Comparison of ENCODE assay signal across 14 cellular contexts in genomic region chr22:27662359-27663030, GRCh38.
A peak's percentile ranks its signal among the peaks of the same experiment; 100 is the strongest.
DNase-seq lines count a peak whose midpoint lies in the region; ATAC-seq, FAIRE-seq and TF ChIP-seq lines count a peak whose summit lies in the region.
"Had no signal": no experiment of that assay in that cellular context is flagged by ENCODE, and none has a peak within 500 bp of the region (broad histone marks: within the 10 kb centered on the region; RNA-seq: fewer than 3 reads in every experiment).

No MANE protein-coding gene starts in this region.

- H3K14ac ChIP-seq in IMR-90 (replicated peaks; ENCODE audit: low read depth, low read length), result no peak overlapping the region

- H3K36me3 Mint-ChIP-seq in activated CD4-positive, alpha-beta T cell treated with anti-CD3 and anti-CD28 coated beads, Interleukin-2, amount 10 ng/mL, durations not matched to agents 7 days and 5 days (ENCODE audit: low read depth), result no peaks in the 10 kb centered on the region

- POLR2A ChIA-PET in IMR-90 (lab: Charles Lee; ENCODE audit: unreplicated experiment), result no interaction called here
- POLR2A ChIA-PET in activated CD4-positive, alpha-beta T cell treated with anti-CD3 and anti-CD28 coated beads, Interleukin-2, amount 10 ng/mL, durations not matched to agents 7 days and 5 days (lab: Charles Lee), result no interaction called here

- TF ChIP-seq CTCF in IMR-90 (conservative IDR thresholded peaks at IDR 0.05; ENCODE audit: low read depth, low read length) (no peak), dorsolateral prefrontal cortex (IDR thresholded peaks at IDR 0.05 in 54 of 56, conservative IDR thresholded peaks at IDR 0.05 in 2 of 56; ENCODE audit: low read depth in 1 of 56, partially characterized antibody in 56 of 56) (no peak), gastrocnemius medialis (IDR thresholded peaks at IDR 0.05 in 4 of 5, conservative IDR thresholded peaks at IDR 0.05 in 1 of 5) (no peak)

- H3K27ac Mint-ChIP-seq in activated CD4-positive, alpha-beta T cell treated with anti-CD3 and anti-CD28 coated beads, Interleukin-2, amount 10 ng/mL, durations not matched to agents 7 days and 5 days, result no peak overlapping the region
- H3K27ac Mint-ChIP-seq: activated B cell treated with CpG ODN at 0.5 μM for 24 hours; activated T-helper 1 cell treated with anti-CD3 and anti-CD28 coated beads, Interleukin-12 subunit alpha, Interleukin-12 subunit beta, Interleukin-2, Interleukin-4 antibody, amounts not matched to agents 30 ng/mL and 10 ng/mL and 1 ng/mL, durations not matched to agents 14 hours and 24 hours and 36 hours had no signal

- H3K9me1 ChIP-seq in IMR-90 (ENCODE audit: insufficient read depth, low read length), result no peaks in the 10 kb centered on the region

- TF ChIP-seq RAD21 in IMR-90 (IDR thresholded peaks at IDR 0.05; ENCODE audit: low read length), result no peak

- H3K36me3 ChIP-seq in IMR-90 (ENCODE audit: control insufficient read depth, insufficient read depth, low read length) (no peaks in the 10 kb centered on the region), gastrocnemius medialis (no peaks in the 10 kb centered on the region)
- H3K36me3 ChIP-seq: SJCRH30 had no signal

- H3K9me3 Mint-ChIP-seq in activated CD4-positive, alpha-beta T cell treated with anti-CD3 and anti-CD28 coated beads, Interleukin-2, amount 10 ng/mL, durations not matched to agents 7 days and 5 days, result peaks cover 7% of the 10 kb centered on the region

- no peak overlapping the region for H4K91ac ChIP-seq in IMR-90 (ENCODE audit: insufficient read depth, low read depth, low read length)

- no peaks in the 10 kb centered on the region; the same call in 1 of the 2 replicates for H3K4me1 ChIP-seq in IMR-90 (ENCODE audit: control insufficient read depth, insufficient read depth, low read length)
- peaks cover 4 to 10% of the 10 kb centered on the region in 2 donors for H3K4me1 ChIP-seq in gastrocnemius medialis

- H2BK20ac ChIP-seq in IMR-90 (ENCODE audit: low read depth, low read length), result no peak overlapping the region

- DNase-seq in IMR-90 (no peak), dorsolateral prefrontal cortex (peak in 6 of 10 donors; percentile 40 to 67 (median 50)), left colon (peak; percentile 21 to 30), gastrocnemius medialis (peak in 1 of 2 donors; percentile 72), GM19239 (ENCODE audit: insufficient read length, low spot score) (no peak)
- DNase-seq in activated CD4-positive, alpha-beta T cell treated with anti-CD3 and anti-CD28 coated beads, Interleukin-2, amount 10 ng/mL, durations not matched to agents 7 days and 5 days, result no peak
- no peak for DNase-seq in activated CD4-positive, CD25-positive, alpha-beta regulatory T cell treated with anti-CD3 and anti-CD28 coated beads, Interleukin-2, amount 50 U/mL, for 72 hours
- DNase-seq: activated B cell treated with CpG ODN at 0.5 μM for 24 hours, NCI-H1092, NCI-H748 treated with DMSO at 0.1 percent for 48 hours, SJCRH30 had no signal

- H4K8ac ChIP-seq in IMR-90 (ENCODE audit: low read depth in 2 of 2, low read length in 2 of 2), result no peak overlapping the region

- intact Hi-C loops in IMR-90 (cut with micrococcal nuclease) (no loop called here), dorsolateral prefrontal cortex (cut with DNase I) (no loop called here), left colon (cut with DNase I, micrococcal nuclease) (no loop called here), gastrocnemius medialis (cut with DNase I; ENCODE audit: low total_unique reads) (no loop called here)

- no peak overlapping the region for H3K56ac ChIP-seq in IMR-90 (ENCODE audit: extremely low read depth, insufficient read depth, low read length)

- H3K27ac ChIP-seq in IMR-90 (ENCODE audit: insufficient read depth, low read length) (no peak overlapping the region), dorsolateral prefrontal cortex (peak overlapping the region in 37 of 59 donors; percentile 8 to 79 (median 55)), gastrocnemius medialis (peak overlapping the region; percentile 68 to 77 (median 72))
- H3K27ac ChIP-seq: SJCRH30 had no signal

- H2AK9ac ChIP-seq in IMR-90 (replicated peaks; ENCODE audit: low read depth, low read length, poor library complexity), result no peak overlapping the region

- ATAC-seq in IMR-90 (ENCODE audit: low read depth) (no peak; the same call in 1 of the 2 replicates), left colon (peak; percentile 15), gastrocnemius medialis (peak; percentile 61 to 66), GM21423 (IDR thresholded peaks at IDR 0.05; ENCODE audit: unreplicated experiment) (no peak)

- no peak overlapping the region for H4K5ac ChIP-seq in IMR-90 (ENCODE audit: low read depth, low read length)

- H3K9me3 ChIP-seq in IMR-90 (ENCODE audit: control insufficient read depth, insufficient read depth, low read length) (peaks cover 5% of the 10 kb centered on the region), gastrocnemius medialis (no peaks in the 10 kb centered on the region)
- H3K9me3 ChIP-seq: SJCRH30 had no signal

- H3K18ac ChIP-seq in IMR-90 (ENCODE audit: low read depth, low read length), result no peak overlapping the region

- in situ Hi-C loops in IMR-90 (cut with MboI; ENCODE audit: low sequenced_read_pairs) (no loop called here), gastrocnemius medialis (cut with MboI; ENCODE audit: low sequenced_read_pairs in 4 of 4) (no loop called here)

- no peaks in the 10 kb centered on the region for H3K27me3 Mint-ChIP-seq in activated CD4-positive, alpha-beta T cell treated with anti-CD3 and anti-CD28 coated beads, Interleukin-2, amount 10 ng/mL, durations not matched to agents 7 days and 5 days

- no peak overlapping the region for H3K4me3 Mint-ChIP-seq in activated CD4-positive, alpha-beta T cell treated with anti-CD3 and anti-CD28 coated beads, Interleukin-2, amount 10 ng/mL, durations not matched to agents 7 days and 5 days
- H3K4me3 Mint-ChIP-seq: activated B cell treated with CpG ODN at 0.5 μM for 24 hours; activated T-helper 1 cell treated with anti-CD3 and anti-CD28 coated beads, Interleukin-12 subunit alpha, Interleukin-12 subunit beta, Interleukin-2, Interleukin-4 antibody, amounts not matched to agents 30 ng/mL and 10 ng/mL and 1 ng/mL, durations not matched to agents 14 hours and 24 hours and 36 hours had no signal

- no peak overlapping the region for H2BK15ac ChIP-seq in IMR-90 (ENCODE audit: low read depth, low read length)

- 61% methylated on average over 3 of the region's 8 CpGs; no CpG with 5 or more reads in 1 of the 2 experiments for WGBS in IMR-90 (ENCODE audit: extremely low coverage in 2 of 2, insufficient read length in 1 of 2), 2 experiments

- no peak overlapping the region for H3K4me2 ChIP-seq in IMR-90 (ENCODE audit: low read depth, low read length)

- H3K4ac ChIP-seq in IMR-90 (ENCODE audit: low read depth, low read length), result no peak overlapping the region

- H2BK5ac ChIP-seq in IMR-90 (ENCODE audit: low read depth, low read length, poor library complexity, severe bottlenecking), result no peak overlapping the region

- peaks cover 12% of the 10 kb centered on the region for H3K27me3 ChIP-seq in IMR-90 (ENCODE audit: control insufficient read depth, insufficient read depth, low read length)
- H3K27me3 ChIP-seq in dorsolateral prefrontal cortex, result no peaks in the 10 kb centered on the region
- H3K27me3 ChIP-seq in gastrocnemius medialis, result no peaks in the 10 kb centered on the region
- H3K27me3 ChIP-seq: SJCRH30 had no signal

- no TSS peak for BruUV-seq in IMR-90 (replicated peaks; lab: Mats Ljungman, UMichigan)

- dilution Hi-C loops in IMR-90 (cut with HindIII; ENCODE audit: low sequenced_read_pairs, unreplicated experiment), result no loop called here

- no peak overlapping the region for H3K9ac ChIP-seq in IMR-90 (ENCODE audit: low read depth, low read length)

- H3K4me3 ChIP-seq in IMR-90 (ENCODE audit: insufficient read depth, low read depth, low read length) (no peak overlapping the region), dorsolateral prefrontal cortex (no peak overlapping the region), gastrocnemius medialis (no peak overlapping the region)
- H3K4me3 ChIP-seq: SJCRH30 had no signal

- H2AFZ ChIP-seq in IMR-90 (replicated peaks; ENCODE audit: low read length, poor library complexity), result peak overlapping the region; percentile 49

- H2AK5ac ChIP-seq in IMR-90 (ENCODE audit: low read depth, low read length), result no peak overlapping the region

- H2BK120ac ChIP-seq in IMR-90 (ENCODE audit: low read depth, low read length), result no peak overlapping the region

- H3K4me1 Mint-ChIP-seq in activated CD4-positive, alpha-beta T cell treated with anti-CD3 and anti-CD28 coated beads, Interleukin-2, amount 10 ng/mL, durations not matched to agents 7 days and 5 days, result no peaks in the 10 kb centered on the region
- H3K4me1 Mint-ChIP-seq: activated B cell treated with CpG ODN at 0.5 μM for 24 hours had no signal

- H4K20me1 ChIP-seq in IMR-90 (ENCODE audit: insufficient read depth, low read length), result no peaks in the 10 kb centered on the region

- FAIRE-seq in GM19239 (lab: Jason Lieb, UNC), result no peak
- FAIRE-seq: bronchial epithelial cell had no signal

- no peak overlapping the region for H3K23ac ChIP-seq in IMR-90 (ENCODE audit: low read depth, low read length)

- H3K79me1 ChIP-seq in IMR-90 (ENCODE audit: low read depth in 1 of 2, low read length in 2 of 2), result no peaks in the 10 kb centered on the region

- CTCF ChIA-PET in IMR-90 (lab: Yijun Ruan, JAX), result interaction anchor here (0.7 kb wide), 1 partner anchor 20 kb away, joined by 4 read pairs; no protein-coding TSS in a partner anchor
- CTCF ChIA-PET in activated CD4-positive, alpha-beta T cell treated with anti-CD3 and anti-CD28 coated beads, Interleukin-2, amount 10 ng/mL, durations not matched to agents 7 days and 5 days (lab: Charles Lee), result no interaction called here

- TF ChIP-seq POLR2A in IMR-90 (IDR thresholded peaks at IDR 0.05; ENCODE audit: low read depth, low read length) (no peak), gastrocnemius medialis (IDR thresholded peaks at IDR 0.05) (peak in 1 of 2 donors; percentile 30)

TF ChIP-seq in IMR-90, 13 proteins besides CTCF, POLR2A, EP300 and RAD21 (continues in another document):
- TF ChIP-seq ELK1 (IDR thresholded peaks at IDR 0.05; ENCODE audit: borderline replicate concordance, low read depth, low read length), result no peak
- no peak for TF ChIP-seq SMC3 (IDR thresholded peaks at IDR 0.05; ENCODE audit: low read depth, low read length)
- no peak for TF ChIP-seq FOS (IDR thresholded peaks at IDR 0.05; ENCODE audit: low read depth, low read length)
- TF ChIP-seq RFX5 (IDR thresholded peaks at IDR 0.05; ENCODE audit: low read depth, low read length), result no peak
- no peak for TF ChIP-seq NFE2L2 (IDR thresholded peaks at IDR 0.05; ENCODE audit: low read depth, low read length)

Comparison
In these comparisons a context has a peak if more than half of its experiments do, and no peak if none do; other contexts are left out.
1. ATAC-seq: peak in left colon (single experiment) and gastrocnemius medialis (2 of 2); none in IMR-90 (single experiment) and GM21423 (single experiment).
2. DNase-seq: peak in dorsolateral prefrontal cortex (6 of 10) and left colon (2 of 2); none in IMR-90 (single experiment), activated CD4-positive, alpha-beta T cell treated with anti-CD3 and anti-CD28 coated beads, Interleukin-2, amount 10 ng/mL, durations not matched to agents 7 days and 5 days (single experiment), activated CD4-positive, CD25-positive, alpha-beta regulatory T cell treated with anti-CD3 and anti-CD28 coated beads, Interleukin-2, amount 50 U/mL, for 72 hours (single experiment) and GM19239 (single experiment).